In genomic region chr3:143170676-143171075, GRCh38 we compare ENCODE assay signal across 9 cellular contexts. TPM values are rescaled to one million over a fixed set of nuclear protein-coding genes. Genes with fewer than 3 reads are reported as not detected.
DNase-seq lines count a peak whose midpoint lies in the region; ATAC-seq and TF ChIP-seq lines count a peak whose summit lies in the region.
"Had no signal": no experiment of that assay in that cellular context is flagged by ENCODE, and none has a peak within 500 bp of the region (broad histone marks: within the 10 kb centered on the region; RNA-seq: fewer than 3 reads in every experiment).

No MANE protein-coding gene starts in this region.

- TF ChIP-seq CTCF in RWPE1 (conservative IDR thresholded peaks at IDR 0.05; ENCODE audit: low read depth), result no peak

- H3K27ac ChIP-seq in RWPE1, result no peak overlapping the region

- peak overlapping the region; percentile 60 for H2AFZ ChIP-seq in neuron (ENCODE audit: low read depth, low read length)

- no peaks in the 10 kb centered on the region for H3K27me3 ChIP-seq in neuron (ENCODE audit: insufficient read depth, low read length)

- DNase-seq in activated naive CD8-positive, alpha-beta T cell treated with anti-CD3 and anti-CD28 coated beads for 36 hours, result no peak
- no peak for DNase-seq in RWPE1 (ENCODE audit: low spot score)
- DNase-seq: amniotic stem cell had no signal

- H3K36me3 Mint-ChIP-seq in activated naive CD8-positive, alpha-beta T cell treated with anti-CD3 and anti-CD28 coated beads for 36 hours, result peaks cover 33% of the 10 kb centered on the region

- CTCF ChIA-PET in RWPE1 (lab: Yijun Ruan, JAX), result interaction anchor here (1.5 kb wide), 1 partner anchor 9 kb away, joined by 5 read pairs; no protein-coding TSS in a partner anchor

- no peaks in the 10 kb centered on the region for H3K36me3 ChIP-seq in neuron (ENCODE audit: insufficient read depth, low read length)

- H3K4me3 Mint-ChIP-seq in activated naive CD8-positive, alpha-beta T cell treated with anti-CD3 and anti-CD28 coated beads for 36 hours, result peak overlapping the region; percentile 68

- H3K4me3 ChIP-seq in neuron (ENCODE audit: low read length), result no peak overlapping the region

- peaks cover 71% of the 10 kb centered on the region for H3K4me1 Mint-ChIP-seq in activated naive CD8-positive, alpha-beta T cell treated with anti-CD3 and anti-CD28 coated beads for 36 hours

- H3K27me3 Mint-ChIP-seq in activated naive CD8-positive, alpha-beta T cell treated with anti-CD3 and anti-CD28 coated beads for 36 hours, result no peaks in the 10 kb centered on the region

- POLR2A ChIA-PET in RWPE1 (lab: Yijun Ruan, JAX; ENCODE audit: low non-redundant PET), result no interaction called here

- peak overlapping the region; percentile 99 for H3K27ac Mint-ChIP-seq in activated naive CD8-positive, alpha-beta T cell treated with anti-CD3 and anti-CD28 coated beads for 36 hours

- peaks cover 28% of the 10 kb centered on the region for H3K9me3 Mint-ChIP-seq in activated naive CD8-positive, alpha-beta T cell treated with anti-CD3 and anti-CD28 coated beads for 36 hours

- peak; percentile 9 for ATAC-seq in GM18907 (IDR thresholded peaks at IDR 0.05; ENCODE audit: unreplicated experiment)
- peak; percentile 14 for ATAC-seq in HG03280 (IDR thresholded peaks at IDR 0.05; ENCODE audit: unreplicated experiment)
- no peak for ATAC-seq in GM18520 (IDR thresholded peaks at IDR 0.05; ENCODE audit: unreplicated experiment)
- ATAC-seq in esophagus mucosa, result no peak
- no peak for ATAC-seq in HG02840 (IDR thresholded peaks at IDR 0.05; ENCODE audit: low FRiP score, unreplicated experiment)

- H3K4me1 ChIP-seq in neuron (ENCODE audit: insufficient read depth, low read length), result peaks cover 14% of the 10 kb centered on the region

- H3K9me3 ChIP-seq in neuron (ENCODE audit: low read length), result peaks cover 3% of the 10 kb centered on the region

RNA-seq across cellular contexts. Expression of gene CHST2, which starts 51.1 kb away (rescaled TPM):
- total RNA-seq in activated naive CD8-positive, alpha-beta T cell treated with anti-CD3 and anti-CD28 coated beads for 36 hours, result 10 to 100 TPM; 12.0 to 13.2 TPM
- 1.5 TPM for total RNA-seq in esophagus mucosa

Comparison
In these comparisons a context has a peak if more than half of its experiments do, and no peak if none do; other contexts are left out.
1. ATAC-seq: peak in GM18907 (single experiment) and HG03280 (single experiment); none in GM18520 (single experiment), esophagus mucosa (single experiment) and HG02840 (single experiment).